ENCODE assay signal across 22 cellular contexts in the genomic region with DNA sequence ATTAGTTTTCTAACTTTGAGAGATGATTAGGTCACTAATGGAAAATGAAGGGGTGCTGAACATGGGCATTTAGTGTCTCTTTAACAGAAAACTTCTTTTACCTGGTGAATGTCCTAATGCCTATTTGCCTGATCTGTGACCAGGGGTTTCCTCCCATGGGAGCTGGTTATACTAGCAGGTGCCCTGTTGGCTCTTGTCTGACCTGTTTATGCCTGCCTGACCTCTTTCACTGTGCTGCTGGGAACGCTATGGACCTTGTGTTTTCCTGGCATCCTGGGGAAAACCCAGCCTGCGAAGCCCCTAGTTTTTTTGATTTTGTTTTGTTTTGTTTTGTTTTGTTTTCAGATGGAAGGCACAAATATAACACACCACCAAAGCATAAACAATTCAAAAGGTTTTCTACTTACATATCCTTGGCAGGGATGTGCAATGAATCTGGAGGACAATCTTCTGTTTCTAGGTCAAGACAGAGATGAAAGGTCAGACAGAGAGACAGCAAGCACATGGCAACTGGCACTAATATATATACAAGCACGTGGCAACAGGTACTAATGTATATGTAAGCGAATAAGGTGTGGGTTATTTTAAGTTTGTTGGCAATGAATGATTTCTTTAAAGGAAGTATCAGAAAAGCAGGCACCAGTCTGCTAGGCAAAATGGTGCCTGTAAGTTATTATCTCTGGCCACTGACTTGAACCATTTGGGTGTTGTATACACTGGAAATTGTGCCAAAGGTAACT.
DNase-seq lines count a peak whose midpoint lies in the region; ATAC-seq, FAIRE-seq and TF ChIP-seq lines count a peak whose summit lies in the region.
"Had no signal": no experiment of that assay in that cellular context is flagged by ENCODE, and none has a peak within 500 bp of the region (broad histone marks: within the 10 kb centered on the region; RNA-seq: fewer than 3 reads in every experiment).

No MANE protein-coding gene starts in this region.

- H3K4me3 ChIP-seq in OCI-LY7 (ENCODE audit: low read depth, low read length, poor library complexity, severe bottlenecking) (no peak overlapping the region), body of pancreas (no peak overlapping the region), pancreas (no peak overlapping the region)
- H3K4me3 ChIP-seq: A549, GM12878, GM23248 had no signal

- intact Hi-C loops in OCI-LY7 (cut with micrococcal nuclease; ENCODE audit: unreplicated experiment), result no loop called here
- intact Hi-C loops in body of pancreas (cut with DNase I), result no loop called here
- intact Hi-C loops in pancreas (cut with DNase I), result no loop called here

- POLR2A ChIA-PET in OCI-LY7 (lab: Charles Lee), result no interaction called here
- POLR2A ChIA-PET in activated CD4-positive, alpha-beta T cell treated with anti-CD3 and anti-CD28 coated beads, Interleukin-2, amount 10 ng/mL, durations not matched to agents 7 days and 5 days (lab: Charles Lee), result no interaction called here
- POLR2A ChIA-PET in T-cell (lab: Charles Lee), result no interaction called here

- H3K36me3 ChIP-seq in OCI-LY7 (ENCODE audit: insufficient read depth, low read length) (no peaks in the 10 kb centered on the region), body of pancreas (replicated peaks in 1 of 2; ENCODE audit: insufficient read depth in 1 of 2, low read depth in 2 of 2) (no peaks in the 10 kb centered on the region), pancreas (no peaks in the 10 kb centered on the region)

- H2AFZ ChIP-seq in OCI-LY7 (ENCODE audit: low read length), result peak overlapping the region; percentile 15; the same call in 1 of the 2 replicates
- H2AFZ ChIP-seq: GM23248 had no signal

- H3K36me3 Mint-ChIP-seq in activated CD4-positive, alpha-beta T cell treated with anti-CD3 and anti-CD28 coated beads, Interleukin-2, amount 10 ng/mL, durations not matched to agents 7 days and 5 days (ENCODE audit: low read depth), result no peaks in the 10 kb centered on the region
- H3K36me3 Mint-ChIP-seq in T-cell, result no peaks in the 10 kb centered on the region
- H3K36me3 Mint-ChIP-seq: IgD-negative memory B cell had no signal

- H3K9me3 ChIP-seq in OCI-LY7 (ENCODE audit: low read length), result no peaks in the 10 kb centered on the region
- H3K9me3 ChIP-seq in body of pancreas, result no peaks in the 10 kb centered on the region
- H3K9me3 ChIP-seq in pancreas, result no peaks in the 10 kb centered on the region
- H3K9me3 ChIP-seq: A549 had no signal

- peaks cover 4% of the 10 kb centered on the region for H3K9me3 Mint-ChIP-seq in activated CD4-positive, alpha-beta T cell treated with anti-CD3 and anti-CD28 coated beads, Interleukin-2, amount 10 ng/mL, durations not matched to agents 7 days and 5 days
- H3K9me3 Mint-ChIP-seq in T-cell, result peaks cover 5 to 8% (median 6%) of the 10 kb centered on the region in 3 donors
- H3K9me3 Mint-ChIP-seq: H9 had no signal

- no peak overlapping the region for H3K4me2 ChIP-seq in OCI-LY7 (ENCODE audit: low read length)
- H3K4me2 ChIP-seq: A549 had no signal

- DNase-seq in COLO668 (lab: John Stamatoyannopoulos, UW; ENCODE audit: unreplicated experiment), result peak; percentile 2
- no peak for DNase-seq in OCI-LY7 (ENCODE audit: low spot score)
- peak in 3 of 4 donors; percentile 5 to 37 (median 28) for DNase-seq in body of pancreas
- peak in 2 of 6 donors; percentile 10 to 34 for DNase-seq in pancreas
- no peak for DNase-seq in activated CD4-positive, alpha-beta T cell treated with anti-CD3 and anti-CD28 coated beads, Interleukin-2, amount 10 ng/mL, durations not matched to agents 7 days and 5 days
- DNase-seq in T-cell, result no peak
- no peak for DNase-seq in NCI-H2196 (lab: John Stamatoyannopoulos, UW; ENCODE audit: unreplicated experiment)
- DNase-seq: AML-193; CD4-positive, alpha-beta T cell; DMS153; DND-41; EL; GM23248; H9; KBM-7 had no signal

- ATAC-seq in body of pancreas, result peak; percentile 47
- peak; percentile 57 to 84 (median 80) for ATAC-seq in pancreas
- no peak for ATAC-seq in T-cell (replicated peaks in 1 of 4)
- ATAC-seq: A549, GM12878 had no signal

- BruUV-seq in OCI-LY7 (replicated peaks; lab: Mats Ljungman, UMichigan), result no TSS peak

- H3K4me3 Mint-ChIP-seq in activated CD4-positive, alpha-beta T cell treated with anti-CD3 and anti-CD28 coated beads, Interleukin-2, amount 10 ng/mL, durations not matched to agents 7 days and 5 days, result no peak overlapping the region
- H3K4me3 Mint-ChIP-seq in T-cell, result no peak overlapping the region
- H3K4me3 Mint-ChIP-seq: CD4-positive, alpha-beta T cell; H9; IgD-negative memory B cell had no signal

- no peak for FAIRE-seq in pancreas (lab: Jason Lieb, UNC)
- FAIRE-seq: A549, GM12878, GM19239, HTR-8/SVneo had no signal

- no peaks in the 10 kb centered on the region for H3K9me2 ChIP-seq in OCI-LY7 (ENCODE audit: insufficient read depth, low read length)

- no peaks in the 10 kb centered on the region for H3K4me1 ChIP-seq in OCI-LY7 (ENCODE audit: insufficient read depth, low read length, poor library complexity, severe bottlenecking)
- H3K4me1 ChIP-seq in body of pancreas, result peaks cover 18% of the 10 kb centered on the region
- H3K4me1 ChIP-seq in pancreas, result peaks cover 0 to 15% (median 14%) of the 10 kb centered on the region in 3 donors
- H3K4me1 ChIP-seq: A549 had no signal

- H3K27ac ChIP-seq in OCI-LY7 (ENCODE audit: low read depth, low read length, poor library complexity, severe bottlenecking) (no peak overlapping the region), body of pancreas (no peak overlapping the region), pancreas (no peak overlapping the region)
- H3K27ac ChIP-seq: 22Rv1, A549, C4-2B, GM23248 had no signal

- TF ChIP-seq CTCF in OCI-LY7 (conservative IDR thresholded peaks at IDR 0.05; ENCODE audit: low read length) (no peak), body of pancreas (IDR thresholded peaks at IDR 0.05) (no peak), pancreas (IDR thresholded peaks at IDR 0.05) (no peak)

- no peak overlapping the region for H3K27ac Mint-ChIP-seq in activated CD4-positive, alpha-beta T cell treated with anti-CD3 and anti-CD28 coated beads, Interleukin-2, amount 10 ng/mL, durations not matched to agents 7 days and 5 days
- H3K27ac Mint-ChIP-seq in T-cell, result no peak overlapping the region
- H3K27ac Mint-ChIP-seq: CD4-positive, alpha-beta T cell; IgD-negative memory B cell had no signal

- H3K27me3 Mint-ChIP-seq in activated CD4-positive, alpha-beta T cell treated with anti-CD3 and anti-CD28 coated beads, Interleukin-2, amount 10 ng/mL, durations not matched to agents 7 days and 5 days, result no peaks in the 10 kb centered on the region
- H3K27me3 Mint-ChIP-seq in T-cell, result no peaks in the 10 kb centered on the region
- H3K27me3 Mint-ChIP-seq: CD4-positive, alpha-beta T cell; IgD-negative memory B cell had no signal

- no peaks in the 10 kb centered on the region for H3K79me2 ChIP-seq in OCI-LY7 (ENCODE audit: insufficient read depth, low read depth, low read length)

- no peak for TF ChIP-seq POLR2A in body of pancreas (IDR thresholded peaks at IDR 0.05)

- no peaks in the 10 kb centered on the region for H4K20me1 ChIP-seq in OCI-LY7 (ENCODE audit: insufficient read depth, low read length)

- H3K4me1 Mint-ChIP-seq in activated CD4-positive, alpha-beta T cell treated with anti-CD3 and anti-CD28 coated beads, Interleukin-2, amount 10 ng/mL, durations not matched to agents 7 days and 5 days, result no peaks in the 10 kb centered on the region
- H3K4me1 Mint-ChIP-seq in T-cell, result no peaks in the 10 kb centered on the region
- H3K4me1 Mint-ChIP-seq: H9, IgD-negative memory B cell had no signal

- 43 to 52% methylated on average over 4 of the region's 4 CpGs for WGBS in body of pancreas, 2 donors
- 44 to 50% methylated on average over 4 of the region's 4 CpGs for whole genome bisulfite sequencing in pancreas, 2 donors

- H3K27me3 ChIP-seq in body of pancreas, result no peaks in the 10 kb centered on the region
- no peaks in the 10 kb centered on the region for H3K27me3 ChIP-seq in pancreas

- CTCF ChIA-PET in OCI-LY7 (lab: Charles Lee; ENCODE audit: unreplicated experiment) (no interaction called here), T-cell (lab: Charles Lee) (no interaction called here)
- CTCF ChIA-PET in activated CD4-positive, alpha-beta T cell treated with anti-CD3 and anti-CD28 coated beads, Interleukin-2, amount 10 ng/mL, durations not matched to agents 7 days and 5 days (lab: Charles Lee), result no interaction called here

Comparison
In these comparisons a context has a peak if more than half of its experiments do, and no peak if none do; other contexts are left out.
1. DNase-seq: peak in COLO668 (single experiment) and body of pancreas (3 of 4); none in OCI-LY7 (single experiment), activated CD4-positive, alpha-beta T cell treated with anti-CD3 and anti-CD28 coated beads, Interleukin-2, amount 10 ng/mL, durations not matched to agents 7 days and 5 days (single experiment), T-cell (0 of 34) and NCI-H2196 (single experiment).
2. ATAC-seq: peak in body of pancreas (single experiment) and pancreas (4 of 4); none in T-cell (0 of 4).